27 cellular contexts compared by ENCODE assay signal in genomic region chr4:105587851-105588250, GRCh38. TPM values are rescaled to one million over a fixed set of nuclear protein-coding genes. Genes with fewer than 3 reads are reported as not detected.
A peak's percentile ranks its signal among the peaks of the same experiment; 100 is the strongest.
DNase-seq lines count a peak whose midpoint lies in the region; ATAC-seq, FAIRE-seq and TF ChIP-seq lines count a peak whose summit lies in the region.
"Had no signal": no experiment of that assay in that cellular context is flagged by ENCODE, and none has a peak within 500 bp of the region (broad histone marks: within the 10 kb centered on the region; RNA-seq: fewer than 3 reads in every experiment).

No MANE protein-coding gene starts in this region.

- H3K27me3 ChIP-seq in PC-3 (ENCODE audit: low read length) (no peaks in the 10 kb centered on the region), upper lobe of left lung (no peaks in the 10 kb centered on the region), suprapubic skin (no peaks in the 10 kb centered on the region)
- H3K27me3 ChIP-seq: cardiac muscle cell had no signal

- no peaks in the 10 kb centered on the region for H3F3A ChIP-seq in PC-3 (ENCODE audit: low read length, unreplicated experiment)

- H3K36me3 ChIP-seq in PC-3 (ENCODE audit: low read depth, low read length) (no peaks in the 10 kb centered on the region), upper lobe of left lung (no peaks in the 10 kb centered on the region), suprapubic skin (no peaks in the 10 kb centered on the region)
- H3K36me3 ChIP-seq: cardiac muscle cell had no signal

- BruUV-seq in PC-3 (replicated peaks; lab: Mats Ljungman, UMichigan) = no TSS peak

- CTCF ChIA-PET in PC-3 (lab: Charles Lee) = no interaction called here

- peak overlapping the region; percentile 30; the same call in 1 of the 2 replicates for H2AFZ ChIP-seq in PC-3 (ENCODE audit: low read length)

- no peak overlapping the region for H3K9ac ChIP-seq in PC-3 (ENCODE audit: low read length)

- POLR2A ChIA-PET in PC-3 (lab: Charles Lee; ENCODE audit: unreplicated experiment) = interaction anchor here (0.7 kb wide), 1 partner anchor 385 kb away, joined by 4 read pairs; no protein-coding TSS in a partner anchor

- no peak for FAIRE-seq in GM19239 (lab: Jason Lieb, UNC)
- FAIRE-seq: GM12891 had no signal

- no peaks in the 10 kb centered on the region for H3K79me2 ChIP-seq in PC-3 (ENCODE audit: low read length)

- H3K4me3 ChIP-seq in PC-3 (ENCODE audit: low read length) (0 out of 2 replicates have a peak overlapping the region, but pooled peaks have one; percentile 14), upper lobe of left lung (no peak overlapping the region), suprapubic skin (no peak overlapping the region)
- H3K4me3 ChIP-seq: cardiac muscle cell, smooth muscle cell had no signal

- TF ChIP-seq CTCF in PC-3 (conservative IDR thresholded peaks at IDR 0.05; ENCODE audit: low read depth, low read length) (no peak), upper lobe of left lung (IDR thresholded peaks at IDR 0.05) (no peak), suprapubic skin (IDR thresholded peaks at IDR 0.05) (no peak)

- H4K20me1 ChIP-seq in PC-3 (ENCODE audit: low read length) = no peaks in the 10 kb centered on the region

- TF ChIP-seq POLR2A in upper lobe of left lung (IDR thresholded peaks at IDR 0.05) (no peak), suprapubic skin (IDR thresholded peaks at IDR 0.05) (no peak)

- ATAC-seq in GM18909 (IDR thresholded peaks at IDR 0.05; ENCODE audit: poor library complexity, unreplicated experiment) = peak; percentile 16
- peak; percentile 36; the same call in 1 of the 2 replicates for ATAC-seq in PC-3
- no peak for ATAC-seq in upper lobe of left lung (ENCODE audit: low FRiP score in 2 of 2)
- ATAC-seq in HG02588 (IDR thresholded peaks at IDR 0.05; ENCODE audit: unreplicated experiment) = no peak
- ATAC-seq: stimulated activated naive B cell treated with anti-CD40 and anti-IgM and Interleukin-4, amounts not matched to agents 10 μg/mL and 1 μg/mL and 100 μg/mL, for 72 hours; T-cell had no signal

- H3K4me2 ChIP-seq in PC-3 (ENCODE audit: low read length) = peak overlapping the region; percentile 59
- H3K4me2 ChIP-seq: smooth muscle cell had no signal

- H3K9me3 ChIP-seq in PC-3 (ENCODE audit: low read length) (no peaks in the 10 kb centered on the region), upper lobe of left lung (no peaks in the 10 kb centered on the region), suprapubic skin (no peaks in the 10 kb centered on the region)

- TF ChIP-seq EP300 in upper lobe of left lung (IDR thresholded peaks at IDR 0.05) = no peak
- no peak for TF ChIP-seq EP300 in suprapubic skin (IDR thresholded peaks at IDR 0.05)

- peaks cover 33% of the 10 kb centered on the region for H3K4me1 ChIP-seq in PC-3 (ENCODE audit: insufficient read depth, low read length)
- peaks cover 0 to 31% (median 3%) of the 10 kb centered on the region in 4 donors for H3K4me1 ChIP-seq in upper lobe of left lung
- H3K4me1 ChIP-seq in suprapubic skin = no peaks in the 10 kb centered on the region

- DNase-seq in PC-3 = peak; percentile 30
- peak; percentile 38 for DNase-seq in kidney tubule cell (ENCODE audit: low spot score)
- DNase-seq in upper lobe of left lung = no peak
- no peak for DNase-seq in substantia nigra (lab: John Stamatoyannopoulos, UW)
- DNase-seq in suprapubic skin (ENCODE audit: low spot score in 2 of 2) = no peak
- DNase-seq in GM19239 (ENCODE audit: insufficient read length, low spot score) = no peak
- DNase-seq: activated CD4-positive, alpha-beta T cell treated with anti-CD3 and anti-CD28 coated beads for 48 hours; activated naive CD4-positive, alpha-beta T cell treated with anti-CD3 and anti-CD28 coated beads for 36 hours; activated T-cell treated with anti-CD3 and anti-CD28 coated beads, Interleukin-2, amount 50 U/mL, for 72 hours; AML-193; amygdala; CD8-positive, alpha-beta memory T cell; DMS79; H9; head of caudate nucleus; Karpas-422; NCI-H187 treated with DMSO at 0.1 percent for 48 hours; NCI-H748 treated with DMSO at 0.1 percent for 48 hours; nucleus accumbens; SHP77 treated with DMSO at 0.1 percent for 48 hours; stimulated activated naive B cell treated with anti-CD40 and anti-IgM and Interleukin-4, amounts not matched to agents 10 μg/mL and 1 μg/mL and 100 μg/mL, for 72 hours; T-cell had no signal

- H3K27ac ChIP-seq in PC-3 (ENCODE audit: low read length) = peak overlapping the region; percentile 86; the same call in 1 of the 2 replicates
- peak overlapping the region in 3 of 4 donors; percentile 27 to 75 (median 53) for H3K27ac ChIP-seq in upper lobe of left lung
- no peak overlapping the region for H3K27ac ChIP-seq in substantia nigra (ENCODE audit: low read depth, low read length, poor library complexity, severe bottlenecking)
- no peak overlapping the region for H3K27ac ChIP-seq in suprapubic skin
- H3K27ac ChIP-seq: cardiac muscle cell had no signal

- intact Hi-C loops in PC-3 (cut with micrococcal nuclease) = loop anchor here (5.0 to 10.0 kb wide), 2 partner anchors 44 to 63 kb away; no protein-coding TSS in a partner anchor

- no peaks in the 10 kb centered on the region for H3K9me2 ChIP-seq in PC-3 (replicated peaks; ENCODE audit: low read length)

- WGBS in upper lobe of left lung, 2 donors = 74 to 83% methylated on average over 2 of the region's 2 CpGs
- WGBS in suprapubic skin = 77% methylated on average over 2 of the region's 2 CpGs

RNA-seq across cellular contexts. Expression of gene ARHGEF38, which starts 35.4 kb away (rescaled TPM):
- 2.0 and 5.9 TPM in 2 replicates for total RNA-seq in PC-3 (2014; rRNA removed)
- total RNA-seq in upper lobe of left lung = 10 to 100 TPM in 5 of 6 donors, 1 to 10 TPM in 1; 5.9 to 35.4 (median 19.6) TPM
- 1 to 10 TPM in 2 of 4 donors, under 1 TPM in 2; 0.59 to 3.5 (median 0.98) TPM for total RNA-seq in suprapubic skin
- total RNA-seq: activated naive CD4-positive, alpha-beta T cell treated with anti-CD3 and anti-CD28 coated beads for 36 hours; activated T-cell treated with anti-CD3 and anti-CD28 coated beads, Interleukin-2, amount 50 U/mL, for 72 hours; cardiac muscle cell; CD8-positive, alpha-beta memory T cell; H9; smooth muscle cell; T-cell had no signal

Comparison
In these comparisons a context has a peak if more than half of its experiments do, and no peak if none do; other contexts are left out.
1. ATAC-seq: peak in GM18909 (single experiment) and PC-3 (single experiment); none in upper lobe of left lung (0 of 2) and HG02588 (single experiment).
2. DNase-seq: peak in PC-3 (single experiment) and kidney tubule cell (single experiment); none in upper lobe of left lung (0 of 2), substantia nigra (0 of 49), suprapubic skin (0 of 2) and GM19239 (single experiment).
3. H3K27ac ChIP-seq: peak in PC-3 (single experiment) and upper lobe of left lung (3 of 4); none in substantia nigra (single experiment) and suprapubic skin (single experiment).